1 cellular context compared by ENCODE assay signal in the genomic region with DNA sequence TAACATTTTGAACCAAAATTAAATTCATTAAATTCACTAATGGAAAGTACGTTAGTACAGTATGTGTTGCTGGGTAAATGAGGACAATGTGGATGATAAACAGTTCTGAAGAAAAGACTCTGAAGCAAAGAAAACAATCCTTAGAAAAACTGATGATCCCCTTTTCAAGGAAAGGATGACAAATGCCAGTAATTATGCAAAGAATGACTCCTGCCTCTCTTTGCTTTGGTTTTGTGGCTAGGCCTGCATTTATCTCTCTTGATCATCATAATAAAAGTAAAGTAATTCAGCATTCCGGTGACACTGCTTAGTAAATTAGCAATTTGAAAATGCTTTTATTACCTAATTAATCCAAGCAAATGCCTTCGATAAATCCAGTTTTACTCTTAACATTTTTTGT.
TF ChIP-seq lines count a peak whose summit lies in the region.

No MANE protein-coding gene starts in this region.

TF ChIP-seq in GM23338, 12 proteins besides CTCF, POLR2A, EP300 and RAD21 (continued from another document):
- TF ChIP-seq ZNF462 (CRISPR knock-in tag; IDR thresholded peaks at IDR 0.05), result no peak
- TF ChIP-seq, protein P1, sequence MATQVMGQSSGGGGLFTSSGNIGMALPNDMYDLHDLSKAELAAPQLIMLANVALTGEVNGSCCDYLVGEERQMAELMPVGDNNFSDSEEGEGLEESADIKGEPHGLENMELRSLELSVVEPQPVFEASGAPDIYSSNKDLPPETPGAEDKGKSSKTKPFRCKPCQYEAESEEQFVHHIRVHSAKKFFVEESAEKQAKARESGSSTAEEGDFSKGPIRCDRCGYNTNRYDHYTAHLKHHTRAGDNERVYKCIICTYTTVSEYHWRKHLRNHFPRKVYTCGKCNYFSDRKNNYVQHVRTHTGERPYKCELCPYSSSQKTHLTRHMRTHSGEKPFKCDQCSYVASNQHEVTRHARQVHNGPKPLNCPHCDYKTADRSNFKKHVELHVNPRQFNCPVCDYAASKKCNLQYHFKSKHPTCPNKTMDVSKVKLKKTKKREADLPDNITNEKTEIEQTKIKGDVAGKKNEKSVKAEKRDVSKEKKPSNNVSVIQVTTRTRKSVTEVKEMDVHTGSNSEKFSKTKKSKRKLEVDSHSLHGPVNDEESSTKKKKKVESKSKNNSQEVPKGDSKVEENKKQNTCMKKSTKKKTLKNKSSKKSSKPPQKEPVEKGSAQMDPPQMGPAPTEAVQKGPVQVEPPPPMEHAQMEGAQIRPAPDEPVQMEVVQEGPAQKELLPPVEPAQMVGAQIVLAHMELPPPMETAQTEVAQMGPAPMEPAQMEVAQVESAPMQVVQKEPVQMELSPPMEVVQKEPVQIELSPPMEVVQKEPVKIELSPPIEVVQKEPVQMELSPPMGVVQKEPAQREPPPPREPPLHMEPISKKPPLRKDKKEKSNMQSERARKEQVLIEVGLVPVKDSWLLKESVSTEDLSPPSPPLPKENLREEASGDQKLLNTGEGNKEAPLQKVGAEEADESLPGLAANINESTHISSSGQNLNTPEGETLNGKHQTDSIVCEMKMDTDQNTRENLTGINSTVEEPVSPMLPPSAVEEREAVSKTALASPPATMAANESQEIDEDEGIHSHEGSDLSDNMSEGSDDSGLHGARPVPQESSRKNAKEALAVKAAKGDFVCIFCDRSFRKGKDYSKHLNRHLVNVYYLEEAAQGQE (IDR thresholded peaks at IDR 0.05; ENCODE audit: unreplicated experiment), result no peak
- TF ChIP-seq, protein P2, sequence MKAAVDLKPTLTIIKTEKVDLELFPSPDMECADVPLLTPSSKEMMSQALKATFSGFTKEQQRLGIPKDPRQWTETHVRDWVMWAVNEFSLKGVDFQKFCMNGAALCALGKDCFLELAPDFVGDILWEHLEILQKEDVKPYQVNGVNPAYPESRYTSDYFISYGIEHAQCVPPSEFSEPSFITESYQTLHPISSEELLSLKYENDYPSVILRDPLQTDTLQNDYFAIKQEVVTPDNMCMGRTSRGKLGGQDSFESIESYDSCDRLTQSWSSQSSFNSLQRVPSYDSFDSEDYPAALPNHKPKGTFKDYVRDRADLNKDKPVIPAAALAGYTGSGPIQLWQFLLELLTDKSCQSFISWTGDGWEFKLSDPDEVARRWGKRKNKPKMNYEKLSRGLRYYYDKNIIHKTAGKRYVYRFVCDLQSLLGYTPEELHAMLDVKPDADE (IDR thresholded peaks at IDR 0.05), result no peak
- no peak for TF ChIP-seq EZH2phosphoT487 (IDR thresholded peaks at IDR 0.05; ENCODE audit: unreplicated experiment)
- no peak for TF ChIP-seq CREB1 (CRISPR knock-in tag; IDR thresholded peaks at IDR 0.05; ENCODE audit: low read depth)
- TF ChIP-seq EZH2 (IDR thresholded peaks at IDR 0.05; ENCODE audit: low read depth, unreplicated experiment), result no peak
